In genomic region chr11:63681208-63682044, GRCh38 we compare ENCODE assay signal across 8 cellular contexts. TPM values are rescaled to one million over a fixed set of nuclear protein-coding genes. Genes with fewer than 3 reads are reported as not detected.
DNase-seq lines count a peak whose midpoint lies in the region; TF ChIP-seq lines count a peak whose summit lies in the region.

Gene RTN3, plus strand, starts transcription at chr11:63681500. Its CDS starts 137 bp downstream, at chr11:63681637.

- H3K9ac ChIP-seq in ES-I3 (ENCODE audit: low read depth, low read length) (peak within 1 kb of the TSS; percentile 92), MM.1S (ENCODE audit: low read length) (peak within 1 kb of the TSS; percentile 72), neural cell (ENCODE audit: low read length) (peak within 1 kb of the TSS; percentile 99)

- H3F3A ChIP-seq in MM.1S (ENCODE audit: insufficient read depth, low read length) (peaks cover 13% of the 10 kb centered on the region), neural cell (ENCODE audit: insufficient read depth, low read length, poor library complexity, severe bottlenecking) (peaks cover 8% of the 10 kb centered on the region)

- TF ChIP-seq POLR2A in stomach (IDR thresholded peaks at IDR 0.05): peak in 2 of 4 donors; percentile 84 to 93

- no peak for TF ChIP-seq EP300 in neural cell (conservative IDR thresholded peaks at IDR 0.05; ENCODE audit: poor library complexity, severe bottlenecking)
- TF ChIP-seq EP300 in stomach (IDR thresholded peaks at IDR 0.05): no peak

- H3K27me3 ChIP-seq in HAP-1 (ENCODE audit: low read depth): no peaks in the 10 kb centered on the region
- H3K27me3 ChIP-seq in MM.1S (replicated peaks; ENCODE audit: insufficient read depth, low read length): no peaks in the 10 kb centered on the region
- H3K27me3 ChIP-seq in neural cell (ENCODE audit: insufficient read depth, low read depth, low read length): no peaks in the 10 kb centered on the region
- no peaks in the 10 kb centered on the region for H3K27me3 ChIP-seq in stomach

- peaks cover 7% of the 10 kb centered on the region; the same call in 1 of the 2 replicates for H4K20me1 ChIP-seq in MM.1S (ENCODE audit: insufficient read depth, low read length)
- H4K20me1 ChIP-seq in neural cell (ENCODE audit: insufficient read depth): peaks cover 15% of the 10 kb centered on the region

- H3K4me3 ChIP-seq in HAP-1 (peak within 1 kb of the TSS; percentile 91), MM.1S (ENCODE audit: low read length) (peak within 1 kb of the TSS; percentile 82), fibroblast of villous mesenchyme (ENCODE audit: low read depth, low read length) (peak within 1 kb of the TSS; percentile 99), neural cell (ENCODE audit: low read length) (peak within 1 kb of the TSS; percentile 100), stomach (peak within 1 kb of the TSS; percentile 79 to 92 (median 82))

- TF ChIP-seq CTCF in MM.1S (IDR thresholded peaks at IDR 0.05; ENCODE audit: low read length) (no peak), fibroblast of villous mesenchyme (IDR thresholded peaks at IDR 0.05; ENCODE audit: insufficient read depth, low read depth, low read length) (no peak), neural cell (IDR thresholded peaks at IDR 0.05; ENCODE audit: poor library complexity, severe bottlenecking) (no peak), stomach (IDR thresholded peaks at IDR 0.05) (peak in 3 of 7 experiments; percentile 11 to 69 (median 14))

- TF ChIP-seq RAD21 in neural cell (conservative IDR thresholded peaks at IDR 0.05): no peak

- H3K9me3 ChIP-seq in ES-I3 (ENCODE audit: control insufficient read depth, insufficient read depth, low read length): no peaks in the 10 kb centered on the region
- H3K9me3 ChIP-seq in HAP-1: no peaks in the 10 kb centered on the region
- H3K9me3 ChIP-seq in MM.1S (replicated peaks; ENCODE audit: insufficient read depth, low read length): no peaks in the 10 kb centered on the region
- no peaks in the 10 kb centered on the region for H3K9me3 ChIP-seq in neural cell (ENCODE audit: low read length)
- H3K9me3 ChIP-seq in stomach: no peaks in the 10 kb centered on the region

- H3K27ac ChIP-seq in MM.1S (ENCODE audit: low read length): peak within 1 kb of the TSS; percentile 71
- H3K27ac ChIP-seq in neural cell (ENCODE audit: low read length): peak within 1 kb of the TSS; percentile 99
- peak within 1 kb of the TSS; percentile 96 to 100 (median 96) for H3K27ac ChIP-seq in stomach

- H3K79me2 ChIP-seq in MM.1S (ENCODE audit: low read length): peaks cover 48% of the 10 kb centered on the region
- H3K79me2 ChIP-seq in neural cell (replicated peaks; ENCODE audit: insufficient read depth, low read length): peaks cover 50% of the 10 kb centered on the region

- H2AFZ ChIP-seq in MM.1S (ENCODE audit: low read length) (peak within 1 kb of the TSS; percentile 99), neural cell (ENCODE audit: low read depth, low read length) (peak within 1 kb of the TSS; percentile 65)

- H3K9me2 ChIP-seq in MM.1S (replicated peaks; ENCODE audit: insufficient read depth, low read length) (no peaks in the 10 kb centered on the region), neural cell (ENCODE audit: insufficient read depth, low read length) (no peaks in the 10 kb centered on the region)

- peaks cover 7% of the 10 kb centered on the region for H3K4me1 ChIP-seq in ES-I3 (ENCODE audit: insufficient read depth, low read length)
- H3K4me1 ChIP-seq in HAP-1: peaks cover 15% of the 10 kb centered on the region
- H3K4me1 ChIP-seq in MM.1S (ENCODE audit: low read length): peaks cover 16% of the 10 kb centered on the region
- H3K4me1 ChIP-seq in stomach: peaks cover 17 to 47% (median 32%) of the 10 kb centered on the region in 4 donors

- WGBS in stomach, 5 donors: 0 to 1% (median 0%) methylated on average over 58 to 81 of the region's 81 CpGs

- intact Hi-C loops in stomach (cut with DNase I; ENCODE audit: low total_unique reads): loop anchor here (10.0 kb wide), 1 partner anchor 53 kb away; no protein-coding TSS in a partner anchor

- H3K36me3 ChIP-seq in ES-I3 (ENCODE audit: insufficient read depth, low read length): no peaks in the 10 kb centered on the region; the same call in 1 of the 2 replicates
- peaks cover 4% of the 10 kb centered on the region for H3K36me3 ChIP-seq in HAP-1 (replicated peaks)
- H3K36me3 ChIP-seq in MM.1S (replicated peaks; ENCODE audit: insufficient read depth, low read length): no peaks in the 10 kb centered on the region
- no peaks in the 10 kb centered on the region for H3K36me3 ChIP-seq in neural cell (ENCODE audit: insufficient read depth, low read length)
- H3K36me3 ChIP-seq in stomach: no peaks in the 10 kb centered on the region

- in situ Hi-C loops in HAP-1 (cut with MboI; ENCODE audit: low sequenced_read_pairs): no loop called here

- DNase-seq in HAP-1 (ENCODE audit: low spot score in 2 of 2) (peak; percentile 95 to 98), MM.1S (peak; percentile 99), SIG-M5 (lab: John Stamatoyannopoulos, UW) (peak; percentile 77), activated gamma-delta T cell (lab: John Stamatoyannopoulos, UW) (peak; percentile 99), fibroblast of villous mesenchyme (ENCODE audit: low read depth) (peak; percentile 98), stomach (peak; percentile 98)

- peak within 1 kb of the TSS; percentile 98 for H3K4me2 ChIP-seq in MM.1S (ENCODE audit: low read depth, low read length)
- H3K4me2 ChIP-seq in neural cell (ENCODE audit: low read length): peak within 1 kb of the TSS; percentile 70

TF ChIP-seq in neural cell, 6 proteins besides CTCF, POLR2A, EP300 and RAD21:
- peak; percentile 97 for TF ChIP-seq POLR2AphosphoS5 (IDR thresholded peaks at IDR 0.05)
- peak; percentile 54 for TF ChIP-seq MXI1 (conservative IDR thresholded peaks at IDR 0.05; ENCODE audit: poor library complexity, severe bottlenecking)
- no peak for TF ChIP-seq SMC3 (conservative IDR thresholded peaks at IDR 0.05; ENCODE audit: poor library complexity)
- no peak for TF ChIP-seq EZH2 (IDR thresholded peaks at IDR 0.05; ENCODE audit: borderline replicate concordance, insufficient read depth, low read length, poor library complexity, severe bottlenecking)
- TF ChIP-seq, protein P1, sequence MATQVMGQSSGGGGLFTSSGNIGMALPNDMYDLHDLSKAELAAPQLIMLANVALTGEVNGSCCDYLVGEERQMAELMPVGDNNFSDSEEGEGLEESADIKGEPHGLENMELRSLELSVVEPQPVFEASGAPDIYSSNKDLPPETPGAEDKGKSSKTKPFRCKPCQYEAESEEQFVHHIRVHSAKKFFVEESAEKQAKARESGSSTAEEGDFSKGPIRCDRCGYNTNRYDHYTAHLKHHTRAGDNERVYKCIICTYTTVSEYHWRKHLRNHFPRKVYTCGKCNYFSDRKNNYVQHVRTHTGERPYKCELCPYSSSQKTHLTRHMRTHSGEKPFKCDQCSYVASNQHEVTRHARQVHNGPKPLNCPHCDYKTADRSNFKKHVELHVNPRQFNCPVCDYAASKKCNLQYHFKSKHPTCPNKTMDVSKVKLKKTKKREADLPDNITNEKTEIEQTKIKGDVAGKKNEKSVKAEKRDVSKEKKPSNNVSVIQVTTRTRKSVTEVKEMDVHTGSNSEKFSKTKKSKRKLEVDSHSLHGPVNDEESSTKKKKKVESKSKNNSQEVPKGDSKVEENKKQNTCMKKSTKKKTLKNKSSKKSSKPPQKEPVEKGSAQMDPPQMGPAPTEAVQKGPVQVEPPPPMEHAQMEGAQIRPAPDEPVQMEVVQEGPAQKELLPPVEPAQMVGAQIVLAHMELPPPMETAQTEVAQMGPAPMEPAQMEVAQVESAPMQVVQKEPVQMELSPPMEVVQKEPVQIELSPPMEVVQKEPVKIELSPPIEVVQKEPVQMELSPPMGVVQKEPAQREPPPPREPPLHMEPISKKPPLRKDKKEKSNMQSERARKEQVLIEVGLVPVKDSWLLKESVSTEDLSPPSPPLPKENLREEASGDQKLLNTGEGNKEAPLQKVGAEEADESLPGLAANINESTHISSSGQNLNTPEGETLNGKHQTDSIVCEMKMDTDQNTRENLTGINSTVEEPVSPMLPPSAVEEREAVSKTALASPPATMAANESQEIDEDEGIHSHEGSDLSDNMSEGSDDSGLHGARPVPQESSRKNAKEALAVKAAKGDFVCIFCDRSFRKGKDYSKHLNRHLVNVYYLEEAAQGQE (IDR thresholded peaks at IDR 0.05; ENCODE audit: borderline replicate concordance): peak; percentile 64
- TF ChIP-seq TAF1 (IDR thresholded peaks at IDR 0.05; ENCODE audit: low read depth): peak; percentile 84

RNA-seq across cellular contexts. Expression of gene RTN3, which starts in this region (rescaled TPM):
- total RNA-seq in fibroblast of villous mesenchyme (61.5 and 70.0 TPM in 2 replicates), stomach (10 to 100 TPM; 22.2 to 83.8 (median 28.6) TPM)
- polyA plus RNA-seq in neural cell (270 and 283 TPM in 2 replicates), stomach (10 to 100 TPM; 26.6 to 61.0 (median 32.0) TPM)
- polyA minus RNA-seq in neural cell: 267 and 343 TPM in 2 replicates

Comparison
In these comparisons a context has a peak if more than half of its experiments do, and no peak if none do; other contexts are left out.
1. Peak in every context shown above with its lines: DNase-seq, H3K4me3 ChIP-seq and H3K27ac ChIP-seq.